9 cellular contexts compared by ENCODE assay signal in the genomic region with DNA sequence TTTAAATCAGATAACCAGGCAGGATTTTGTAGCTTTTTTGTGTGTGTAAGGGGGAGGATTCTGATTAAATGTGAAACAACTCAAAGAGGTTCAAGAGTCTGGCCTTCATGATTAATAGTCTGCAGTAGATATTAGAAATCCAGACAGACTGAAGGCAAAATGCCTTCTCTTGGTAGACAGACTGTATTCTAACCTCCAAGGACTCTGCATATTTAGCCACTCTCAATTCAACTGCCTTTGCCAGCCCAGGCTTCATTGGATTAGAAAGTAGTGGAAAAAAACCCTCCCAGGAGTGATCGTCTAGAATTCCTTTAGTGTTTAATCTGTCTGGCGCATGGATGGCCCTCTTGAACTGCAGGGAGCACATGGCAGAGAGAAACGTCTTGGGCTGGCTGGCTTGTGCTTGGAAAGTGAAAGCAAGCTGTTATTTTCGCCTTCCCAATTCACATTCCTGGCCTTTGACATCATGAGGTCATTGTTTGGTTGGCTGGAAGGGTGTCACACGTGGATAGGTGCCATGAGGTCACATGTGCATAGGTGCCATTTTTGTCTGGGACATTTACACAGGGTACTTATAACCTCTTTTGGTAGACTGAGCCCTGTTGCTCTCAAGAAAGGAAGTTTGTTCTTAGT. TPM values are rescaled to one million over a fixed set of nuclear protein-coding genes. Genes with fewer than 3 reads are reported as not detected.
A peak's percentile ranks its signal among the peaks of the same experiment; 100 is the strongest.
DNase-seq lines count a peak whose midpoint lies in the region; ATAC-seq and TF ChIP-seq lines count a peak whose summit lies in the region.
"Had no signal": no experiment of that assay in that cellular context is flagged by ENCODE, and none has a peak within 500 bp of the region (broad histone marks: within the 10 kb centered on the region; RNA-seq: fewer than 3 reads in every experiment).

No MANE protein-coding gene starts in this region.

- in situ Hi-C loops in G401 (cut with HindIII; ENCODE audit: low sequenced_read_pairs), result no loop called here

- H3K4me3 ChIP-seq in heart right ventricle (peak overlapping the region in 1 of 10 donors; percentile 20), rectal smooth muscle tissue (ENCODE audit: low read length) (no peak overlapping the region)
- H3K4me3 ChIP-seq: Peyer's patch had no signal

- peaks cover 4% of the 10 kb centered on the region for H3K36me3 Mint-ChIP-seq in activated T-helper 17 cell treated with anti-CD3 and anti-CD28 coated beads, Interleukin-2, amount 50 U/mL, for 72 hours (ENCODE audit: low read depth)

- no peak overlapping the region for H3K4me3 Mint-ChIP-seq in activated T-helper 17 cell treated with anti-CD3 and anti-CD28 coated beads, Interleukin-2, amount 50 U/mL, for 72 hours

- intact Hi-C loops in heart right ventricle (cut with DNase I), result loop anchor here in 1 of 10 donors (5.0 kb wide), 1 partner anchor 89 kb away; no protein-coding TSS in a partner anchor

- H3K9me3 ChIP-seq in heart right ventricle, result no peaks in the 10 kb centered on the region
- H3K9me3 ChIP-seq: Peyer's patch had no signal

- peak; percentile 65 for DNase-seq in G401 (ENCODE audit: low spot score)
- peak; percentile 39 for DNase-seq in SW480 (ENCODE audit: low spot score)
- peak in 1 of 2 donors; percentile 79 for DNase-seq in heart right ventricle
- DNase-seq in NCI-H774 (lab: John Stamatoyannopoulos, UW), result no peak
- DNase-seq in cortex of kidney (lab: John Stamatoyannopoulos, UW), result no peak

- peak overlapping the region; percentile 46 to 85 (median 62) for H3K27ac ChIP-seq in heart right ventricle
- H3K27ac ChIP-seq in rectal smooth muscle tissue (ENCODE audit: low read depth, low read length), result peak overlapping the region; percentile 50

- H3K4me1 Mint-ChIP-seq in activated T-helper 17 cell treated with anti-CD3 and anti-CD28 coated beads, Interleukin-2, amount 50 U/mL, for 72 hours, result peaks cover 24% of the 10 kb centered on the region

- H3K9me3 Mint-ChIP-seq in activated T-helper 17 cell treated with anti-CD3 and anti-CD28 coated beads, Interleukin-2, amount 50 U/mL, for 72 hours, result no peaks in the 10 kb centered on the region

- no peaks in the 10 kb centered on the region for H3K36me3 ChIP-seq in heart right ventricle
- H3K36me3 ChIP-seq in rectal smooth muscle tissue (ENCODE audit: control insufficient read depth, insufficient read depth, low read length), result no peaks in the 10 kb centered on the region
- H3K36me3 ChIP-seq: Peyer's patch had no signal

- H3K27ac Mint-ChIP-seq in activated T-helper 17 cell treated with anti-CD3 and anti-CD28 coated beads, Interleukin-2, amount 50 U/mL, for 72 hours, result no peak overlapping the region

- no peak overlapping the region for H3K9ac ChIP-seq in rectal smooth muscle tissue (ENCODE audit: low read length)

- peaks cover 7 to 29% (median 19%) of the 10 kb centered on the region in 9 donors for H3K4me1 ChIP-seq in heart right ventricle
- H3K4me1 ChIP-seq in rectal smooth muscle tissue (ENCODE audit: control insufficient read depth, insufficient read depth, low read length), result peaks cover 10% of the 10 kb centered on the region

- TF ChIP-seq CTCF in heart right ventricle (IDR thresholded peaks at IDR 0.05), result no peak

- WGBS in heart right ventricle, 2 donors, result 6 to 12% methylated on average over 5 of the region's 5 CpGs

- H3K27me3 ChIP-seq in heart right ventricle (no peaks in the 10 kb centered on the region), rectal smooth muscle tissue (ENCODE audit: control insufficient read depth, insufficient read depth, low read length) (no peaks in the 10 kb centered on the region)
- H3K27me3 ChIP-seq: Peyer's patch had no signal

- no peaks in the 10 kb centered on the region for H3K27me3 Mint-ChIP-seq in activated T-helper 17 cell treated with anti-CD3 and anti-CD28 coated beads, Interleukin-2, amount 50 U/mL, for 72 hours

- peak; percentile 86 to 97 (median 92) for ATAC-seq in heart right ventricle
- no peak for ATAC-seq in HG02870 (IDR thresholded peaks at IDR 0.05; ENCODE audit: unreplicated experiment)
- ATAC-seq in activated T-helper 17 cell treated with anti-CD3 and anti-CD28 coated beads, Interleukin-2, amount 50 U/mL, for 72 hours (replicated peaks), result no peak

RNA-seq across cellular contexts. Expression of gene NEDD9, which starts 30.8 kb away (rescaled TPM):
- 83.1 and 96.4 TPM in 2 replicates for total RNA-seq in G401 (2014; rRNA removed; shearing (Covaris generic))
- total RNA-seq in heart right ventricle, result 10 to 100 TPM; 10.8 to 34.2 (median 24.6) TPM
- polyA plus RNA-seq in heart right ventricle, result 10 to 100 TPM; 18.7 to 19.3 TPM
- 10 to 100 TPM; 36.9 to 39.4 TPM for total RNA-seq in activated T-helper 17 cell treated with anti-CD3 and anti-CD28 coated beads, Interleukin-2, amount 50 U/mL, for 72 hours

Comparison
In these comparisons a context has a peak if more than half of its experiments do, and no peak if none do; other contexts are left out.
1. DNase-seq: peak in G401 (single experiment) and SW480 (single experiment); none in NCI-H774 (single experiment) and cortex of kidney (single experiment).
2. ATAC-seq: peak in heart right ventricle (8 of 8); none in HG02870 (single experiment) and activated T-helper 17 cell treated with anti-CD3 and anti-CD28 coated beads, Interleukin-2, amount 50 U/mL, for 72 hours (single experiment).